1 cellular context compared by ENCODE assay signal in genomic region chr12:15831315-15831993, GRCh38.
TF ChIP-seq lines count a peak whose summit lies in the region.

No MANE protein-coding gene starts in this region.

TF ChIP-seq in SK-N-SH, 30 proteins besides CTCF, POLR2A, EP300 and RAD21 (continued from another document):
- TF ChIP-seq, protein P1, sequence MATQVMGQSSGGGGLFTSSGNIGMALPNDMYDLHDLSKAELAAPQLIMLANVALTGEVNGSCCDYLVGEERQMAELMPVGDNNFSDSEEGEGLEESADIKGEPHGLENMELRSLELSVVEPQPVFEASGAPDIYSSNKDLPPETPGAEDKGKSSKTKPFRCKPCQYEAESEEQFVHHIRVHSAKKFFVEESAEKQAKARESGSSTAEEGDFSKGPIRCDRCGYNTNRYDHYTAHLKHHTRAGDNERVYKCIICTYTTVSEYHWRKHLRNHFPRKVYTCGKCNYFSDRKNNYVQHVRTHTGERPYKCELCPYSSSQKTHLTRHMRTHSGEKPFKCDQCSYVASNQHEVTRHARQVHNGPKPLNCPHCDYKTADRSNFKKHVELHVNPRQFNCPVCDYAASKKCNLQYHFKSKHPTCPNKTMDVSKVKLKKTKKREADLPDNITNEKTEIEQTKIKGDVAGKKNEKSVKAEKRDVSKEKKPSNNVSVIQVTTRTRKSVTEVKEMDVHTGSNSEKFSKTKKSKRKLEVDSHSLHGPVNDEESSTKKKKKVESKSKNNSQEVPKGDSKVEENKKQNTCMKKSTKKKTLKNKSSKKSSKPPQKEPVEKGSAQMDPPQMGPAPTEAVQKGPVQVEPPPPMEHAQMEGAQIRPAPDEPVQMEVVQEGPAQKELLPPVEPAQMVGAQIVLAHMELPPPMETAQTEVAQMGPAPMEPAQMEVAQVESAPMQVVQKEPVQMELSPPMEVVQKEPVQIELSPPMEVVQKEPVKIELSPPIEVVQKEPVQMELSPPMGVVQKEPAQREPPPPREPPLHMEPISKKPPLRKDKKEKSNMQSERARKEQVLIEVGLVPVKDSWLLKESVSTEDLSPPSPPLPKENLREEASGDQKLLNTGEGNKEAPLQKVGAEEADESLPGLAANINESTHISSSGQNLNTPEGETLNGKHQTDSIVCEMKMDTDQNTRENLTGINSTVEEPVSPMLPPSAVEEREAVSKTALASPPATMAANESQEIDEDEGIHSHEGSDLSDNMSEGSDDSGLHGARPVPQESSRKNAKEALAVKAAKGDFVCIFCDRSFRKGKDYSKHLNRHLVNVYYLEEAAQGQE (IDR thresholded peaks at IDR 0.05; ENCODE audit: low read depth, low read length), result no peak
- TF ChIP-seq SMC3 (IDR thresholded peaks at IDR 0.05; ENCODE audit: low read depth, low read length) (no peak), GATA2 (CRISPR knock-in tag; IDR thresholded peaks at IDR 0.05) (no peak), TEAD4 (IDR thresholded peaks at IDR 0.05; ENCODE audit: borderline replicate concordance, insufficient read depth) (no peak)
